In genomic region chr21:46599251-46599572, GRCh38 we compare ENCODE assay signal across 9 cellular contexts.
DNase-seq lines count a peak whose midpoint lies in the region.
"Had no signal": no experiment of that assay in that cellular context is flagged by ENCODE, and none has a peak within 500 bp of the region (broad histone marks: within the 10 kb centered on the region; RNA-seq: fewer than 3 reads in every experiment).

No MANE protein-coding gene starts in this region.

- peak overlapping the region; percentile 19 for H3K27ac ChIP-seq in caudate nucleus (ENCODE audit: low read depth, low read length)
- H3K27ac ChIP-seq: upper lobe of left lung had no signal

- DNase-seq in NCI-H1417 (lab: John Stamatoyannopoulos, UW) = peak in 2 of 3 experiments; percentile 21 to 68
- no peak for DNase-seq in NCI-H1417 treated with DMSO at 0.1 percent for 48 hours (lab: John Stamatoyannopoulos, UW)
- DNase-seq in caudate nucleus (lab: John Stamatoyannopoulos, UW) = no peak
- peak; percentile 80 for DNase-seq in islet precursor cell
- DNase-seq in superior temporal gyrus (ENCODE audit: extremely low spot score) = peak; percentile 26
- no peak for DNase-seq in stimulated activated CD4-positive, alpha-beta T cell treated with anti-CD3 and anti-CD28 coated beads, Interleukin-1b, Interleukin-23, amount 100 ng/mL, for 48 hours
- DNase-seq in NCI-H1048 (lab: John Stamatoyannopoulos, UW) = no peak
- DNase-seq in DMS79 treated with DMSO at 0.1 percent for 48 hours (lab: John Stamatoyannopoulos, UW) = no peak

Comparison
In these comparisons a context has a peak if more than half of its experiments do, and no peak if none do; other contexts are left out.
1. DNase-seq: peak in NCI-H1417 (2 of 3), islet precursor cell (single experiment) and superior temporal gyrus (single experiment); none in NCI-H1417 treated with DMSO at 0.1 percent for 48 hours (single experiment), caudate nucleus (0 of 61), stimulated activated CD4-positive, alpha-beta T cell treated with anti-CD3 and anti-CD28 coated beads, Interleukin-1b, Interleukin-23, amount 100 ng/mL, for 48 hours (single experiment), NCI-H1048 (single experiment) and DMS79 treated with DMSO at 0.1 percent for 48 hours (single experiment).